ENCODE assay signal across 25 cellular contexts in genomic region chr2:233036162-233036838, GRCh38. TPM values are rescaled to one million over a fixed set of nuclear protein-coding genes. Genes with fewer than 3 reads are reported as not detected.
"Had no signal": no experiment of that assay in that cellular context is flagged by ENCODE, and none has a peak within 500 bp of the region (broad histone marks: within the 10 kb centered on the region; RNA-seq: fewer than 3 reads in every experiment).

No MANE protein-coding gene starts in this region.

- H3K4me3 Mint-ChIP-seq: activated T-helper 1 cell treated with anti-CD3 and anti-CD28 coated beads, Interleukin-12 subunit alpha, Interleukin-12 subunit beta, Interleukin-2, Interleukin-4 antibody, amounts not matched to agents 30 ng/mL and 10 ng/mL and 1 ng/mL, durations not matched to agents 14 hours and 24 hours and 36 hours; mesothelial cell of epicardium; natural killer cell treated with Interleukin-12 subunit alpha and Interleukin-12 subunit beta and Interleukin-15 and Interleukin-18, amount 100 ng/mL, for 72 hours; stimulated activated naive CD8-positive, alpha-beta T cell treated with anti-CD3 and anti-CD28 coated beads, Interleukin-15, Interleukin-2, amounts not matched to agents 100 ng/mL and 50 ng/mL, for 24 hours had no signal

- H3K9me3 Mint-ChIP-seq: activated naive CD4-positive, alpha-beta T cell treated with anti-CD3 and anti-CD28 coated beads, Interleukin-2, amount 50 U/mL, for 72 hours; activated T-helper 1 cell treated with anti-CD3 and anti-CD28 coated beads, Interleukin-12 subunit alpha, Interleukin-12 subunit beta, Interleukin-2, Interleukin-4 antibody, amounts not matched to agents 30 ng/mL and 10 ng/mL and 1 ng/mL, durations not matched to agents 14 hours and 24 hours and 36 hours; mesothelial cell of epicardium; natural killer cell treated with Interleukin-12 subunit alpha and Interleukin-12 subunit beta and Interleukin-15 and Interleukin-18, amount 100 ng/mL, for 72 hours; stimulated activated naive CD8-positive, alpha-beta T cell treated with anti-CD3 and anti-CD28 coated beads, Interleukin-15, Interleukin-2, amounts not matched to agents 100 ng/mL and 50 ng/mL, for 24 hours had no signal

- H3K36me3 Mint-ChIP-seq: activated naive CD4-positive, alpha-beta T cell treated with anti-CD3 and anti-CD28 coated beads, Interleukin-2, amount 50 U/mL, for 72 hours; mesothelial cell of epicardium; natural killer cell treated with Interleukin-12 subunit alpha and Interleukin-12 subunit beta and Interleukin-15 and Interleukin-18, amount 100 ng/mL, for 72 hours had no signal

- FAIRE-seq: frontal cortex had no signal

- H3K9me3 ChIP-seq: adrenal gland, breast epithelium, lower lobe of right lung, tibial nerve, uterus had no signal

- H3K27me3 Mint-ChIP-seq: stimulated activated naive CD8-positive, alpha-beta T cell treated with anti-CD3 and anti-CD28 coated beads, Interleukin-15, Interleukin-2, amounts not matched to agents 100 ng/mL and 50 ng/mL, for 24 hours had no signal

- H3K36me3 ChIP-seq: adrenal gland, breast epithelium, lower lobe of right lung, tibial nerve, uterus had no signal

- H3K27ac ChIP-seq: adrenal gland, breast epithelium, lower lobe of right lung, skin epidermis, tibial nerve, uterus had no signal

- ATAC-seq: activated naive CD4-positive, alpha-beta T cell treated with anti-CD3 and anti-CD28 coated beads, Interleukin-2, amount 50 U/mL, for 72 hours; lower lobe of right lung; natural killer cell treated with Interleukin-12 subunit alpha and Interleukin-12 subunit beta and Interleukin-15 and Interleukin-18, amount 100 ng/mL, for 72 hours had no signal

- H3K27me3 ChIP-seq: adrenal gland, breast epithelium, tibial nerve, uterus had no signal

- H3K4me3 ChIP-seq: adrenal gland, breast epithelium, lower lobe of right lung, skin epidermis, tibial nerve, uterus had no signal

- H3K4me1 ChIP-seq: adrenal gland, breast epithelium, lower lobe of right lung, uterus had no signal

- DNase-seq: activated CD4-positive, alpha-beta T cell treated with anti-CD3 and anti-CD28 coated beads, Interleukin-2, amount 50 U/mL, for 48 hours; activated gamma-delta T cell treated with Interleukin-2 at 50 U/mL for 16 hours; activated T-cell treated with anti-CD3 and anti-CD28 coated beads for 4 hours; adrenal gland; cerebellar nuclear complex; effector CD4-positive, alpha-beta T cell; lower lobe of right lung; nucleus accumbens; retina; stimulated activated CD4-positive, alpha-beta T cell treated with anti-CD3 and anti-CD28 coated beads, Interleukin-15, amount 100 ng/mL, for 24 hours; stimulated activated CD4-positive, alpha-beta T cell treated with anti-CD3 and anti-CD28 coated beads, Interleukin-2, amount 100 ng/mL, for 48 hours; uterus had no signal

- H3K27ac Mint-ChIP-seq: activated naive CD4-positive, alpha-beta T cell treated with anti-CD3 and anti-CD28 coated beads, Interleukin-2, amount 50 U/mL, for 72 hours; activated T-helper 1 cell treated with anti-CD3 and anti-CD28 coated beads, Interleukin-12 subunit alpha, Interleukin-12 subunit beta, Interleukin-2, Interleukin-4 antibody, amounts not matched to agents 30 ng/mL and 10 ng/mL and 1 ng/mL, durations not matched to agents 14 hours and 24 hours and 36 hours; mesothelial cell of epicardium; natural killer cell treated with Interleukin-12 subunit alpha and Interleukin-12 subunit beta and Interleukin-15 and Interleukin-18, amount 100 ng/mL, for 72 hours; stimulated activated naive CD8-positive, alpha-beta T cell treated with anti-CD3 and anti-CD28 coated beads, Interleukin-15, Interleukin-2, amounts not matched to agents 100 ng/mL and 50 ng/mL, for 24 hours had no signal

RNA-seq across cellular contexts. Expression of gene NEU2, which starts 3.8 kb away (rescaled TPM):
- total RNA-seq: activated naive CD4-positive, alpha-beta T cell treated with anti-CD3 and anti-CD28 coated beads, Interleukin-2, amount 50 U/mL, for 72 hours; activated T-helper 1 cell treated with anti-CD3 and anti-CD28 coated beads, Interleukin-12 subunit alpha, Interleukin-12 subunit beta, Interleukin-2, Interleukin-4 antibody, amounts not matched to agents 30 ng/mL and 10 ng/mL and 1 ng/mL, durations not matched to agents 14 hours and 24 hours and 36 hours; adrenal gland; astrocyte; breast epithelium; frontal cortex; lower lobe of right lung; mesothelial cell of epicardium; natural killer cell treated with Interleukin-12 subunit alpha and Interleukin-12 subunit beta and Interleukin-15 and Interleukin-18, amount 100 ng/mL, for 72 hours; T-helper 2 cell treated with Interferon-gamma antibody and Interleukin-4, amounts not matched to agents 100 ng/mL and 5 ng/mL, for 36 hours; tibial nerve; uterus had no signal
- polyA plus RNA-seq: adrenal gland, esophagus, keratinocyte had no signal

RNA-seq across cellular contexts. Expression of gene NGEF, which starts 23.2 kb away (rescaled TPM):
- total RNA-seq: natural killer cell treated with Interleukin-12 subunit alpha and Interleukin-12 subunit beta and Interleukin-15 and Interleukin-18, amount 100 ng/mL, for 72 hours; T-helper 2 cell treated with Interferon-gamma antibody and Interleukin-4, amounts not matched to agents 100 ng/mL and 5 ng/mL, for 36 hours had no signal
